ENCODE assay signal across 7 cellular contexts in the genomic region with DNA sequence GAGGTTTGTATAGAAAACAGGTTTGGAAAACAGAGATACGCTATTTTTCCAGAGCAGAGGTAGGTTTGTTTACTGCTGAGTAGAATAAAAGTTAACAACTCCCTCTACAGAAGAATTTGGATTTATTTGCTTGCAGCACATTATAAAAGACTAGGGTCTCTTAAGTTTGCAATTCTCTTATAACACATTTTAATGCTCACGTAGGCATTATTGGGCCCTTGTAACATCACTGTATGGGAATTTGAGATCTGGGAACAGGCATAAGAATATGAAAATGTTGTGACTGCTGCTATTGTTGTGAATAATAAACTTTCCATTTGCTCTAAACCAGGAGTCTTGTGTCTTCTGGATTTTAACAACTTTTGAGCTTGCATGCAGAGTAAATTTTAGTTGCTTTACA.
"Had no signal": no experiment of that assay in that cellular context is flagged by ENCODE, and none has a peak within 500 bp of the region (broad histone marks: within the 10 kb centered on the region; RNA-seq: fewer than 3 reads in every experiment).

No MANE protein-coding gene starts in this region.

- DNase-seq: GDM1, GF-D8 had no signal

- H3K4me3 ChIP-seq: GM12878 had no signal

- ATAC-seq: GM12878 had no signal

- FAIRE-seq: GM12878, GM12891, GM12892, GM18507, GM19239 had no signal
